Comparison of ENCODE assay signal across 1 cellular context in genomic region chrX:41301438-41301824, GRCh38.
TF ChIP-seq lines count a peak whose summit lies in the region.

No MANE protein-coding gene starts in this region.

TF ChIP-seq in GM12878, 131 proteins besides CTCF, POLR2A, EP300 and RAD21 (continued from another document):
- TF ChIP-seq ZNF274 (IDR thresholded peaks at IDR 0.05; ENCODE audit: insufficient read depth, insufficient read length), result no peak
- no peak for TF ChIP-seq CHD4 (IDR thresholded peaks at IDR 0.05)
- TF ChIP-seq CEBPB (IDR thresholded peaks at IDR 0.05; ENCODE audit: borderline replicate concordance in 1 of 2, low read depth in 2 of 2, low read length in 2 of 2), result no peak
- TF ChIP-seq MEF2B (IDR thresholded peaks at IDR 0.05; ENCODE audit: partially characterized antibody, poor library complexity, severe bottlenecking), result peak; percentile 68
- TF ChIP-seq, protein P1, sequence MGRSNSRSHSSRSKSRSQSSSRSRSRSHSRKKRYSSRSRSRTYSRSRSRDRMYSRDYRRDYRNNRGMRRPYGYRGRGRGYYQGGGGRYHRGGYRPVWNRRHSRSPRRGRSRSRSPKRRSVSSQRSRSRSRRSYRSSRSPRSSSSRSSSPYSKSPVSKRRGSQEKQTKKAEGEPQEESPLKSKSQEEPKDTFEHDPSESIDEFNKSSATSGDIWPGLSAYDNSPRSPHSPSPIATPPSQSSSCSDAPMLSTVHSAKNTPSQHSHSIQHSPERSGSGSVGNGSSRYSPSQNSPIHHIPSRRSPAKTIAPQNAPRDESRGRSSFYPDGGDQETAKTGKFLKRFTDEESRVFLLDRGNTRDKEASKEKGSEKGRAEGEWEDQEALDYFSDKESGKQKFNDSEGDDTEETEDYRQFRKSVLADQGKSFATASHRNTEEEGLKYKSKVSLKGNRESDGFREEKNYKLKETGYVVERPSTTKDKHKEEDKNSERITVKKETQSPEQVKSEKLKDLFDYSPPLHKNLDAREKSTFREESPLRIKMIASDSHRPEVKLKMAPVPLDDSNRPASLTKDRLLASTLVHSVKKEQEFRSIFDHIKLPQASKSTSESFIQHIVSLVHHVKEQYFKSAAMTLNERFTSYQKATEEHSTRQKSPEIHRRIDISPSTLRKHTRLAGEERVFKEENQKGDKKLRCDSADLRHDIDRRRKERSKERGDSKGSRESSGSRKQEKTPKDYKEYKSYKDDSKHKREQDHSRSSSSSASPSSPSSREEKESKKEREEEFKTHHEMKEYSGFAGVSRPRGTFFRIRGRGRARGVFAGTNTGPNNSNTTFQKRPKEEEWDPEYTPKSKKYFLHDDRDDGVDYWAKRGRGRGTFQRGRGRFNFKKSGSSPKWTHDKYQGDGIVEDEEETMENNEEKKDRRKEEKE (IDR thresholded peaks at IDR 0.05), result no peak
- no peak for TF ChIP-seq HDGF (IDR thresholded peaks at IDR 0.05)
- no peak for TF ChIP-seq IRF4 (IDR thresholded peaks at IDR 0.05; ENCODE audit: low read depth, low read length)
